ENCODE assay signal across 1 cellular context in the genomic region with DNA sequence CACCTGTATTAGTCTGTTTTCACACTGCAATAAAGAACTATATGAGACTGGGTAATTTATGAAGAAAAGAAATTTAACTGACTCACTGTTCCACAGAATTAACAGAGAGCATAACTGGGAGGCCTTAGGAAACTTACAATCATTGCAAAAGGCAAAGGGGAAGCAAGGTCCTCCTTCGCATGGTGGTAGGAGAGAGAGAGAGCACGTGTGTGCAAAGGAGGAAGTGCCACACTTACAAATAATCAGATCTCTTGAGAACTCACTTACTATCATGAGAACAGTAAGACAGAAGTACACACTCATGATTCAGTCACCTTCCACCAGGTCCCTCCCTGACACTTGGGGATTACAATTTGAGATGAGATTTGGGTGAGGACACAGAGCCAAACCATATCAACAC.
TF ChIP-seq lines count a peak whose summit lies in the region.

No MANE protein-coding gene starts in this region.

TF ChIP-seq in H1, 55 proteins besides CTCF, POLR2A, EP300 and RAD21 (continued from another document):
- TF ChIP-seq, protein P1, sequence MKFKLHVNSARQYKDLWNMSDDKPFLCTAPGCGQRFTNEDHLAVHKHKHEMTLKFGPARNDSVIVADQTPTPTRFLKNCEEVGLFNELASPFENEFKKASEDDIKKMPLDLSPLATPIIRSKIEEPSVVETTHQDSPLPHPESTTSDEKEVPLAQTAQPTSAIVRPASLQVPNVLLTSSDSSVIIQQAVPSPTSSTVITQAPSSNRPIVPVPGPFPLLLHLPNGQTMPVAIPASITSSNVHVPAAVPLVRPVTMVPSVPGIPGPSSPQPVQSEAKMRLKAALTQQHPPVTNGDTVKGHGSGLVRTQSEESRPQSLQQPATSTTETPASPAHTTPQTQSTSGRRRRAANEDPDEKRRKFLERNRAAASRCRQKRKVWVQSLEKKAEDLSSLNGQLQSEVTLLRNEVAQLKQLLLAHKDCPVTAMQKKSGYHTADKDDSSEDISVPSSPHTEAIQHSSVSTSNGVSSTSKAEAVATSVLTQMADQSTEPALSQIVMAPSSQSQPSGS (IDR thresholded peaks at IDR 0.05; ENCODE audit: low read length), result no peak
